In the genomic region with DNA sequence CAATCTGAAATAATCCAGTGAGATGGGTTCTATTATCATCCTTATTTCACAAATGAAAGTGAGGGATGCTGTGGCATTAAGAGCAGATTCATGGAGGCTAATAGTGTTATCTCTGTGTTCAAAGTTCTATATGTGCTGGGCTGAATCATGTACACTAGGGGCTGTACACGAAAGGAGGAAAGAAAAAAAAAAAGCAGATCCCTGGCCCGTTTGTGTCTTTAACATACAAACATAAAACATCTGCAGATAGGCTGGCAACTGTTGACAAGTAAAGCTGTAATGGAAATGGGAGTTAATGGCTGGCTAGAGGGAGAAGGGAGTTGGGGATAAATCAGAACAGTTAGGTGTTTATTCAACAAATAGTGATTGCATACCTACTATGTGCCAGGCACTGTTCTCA, we compare ENCODE assay signal across 37 cellular contexts. TPM values are rescaled to one million over a fixed set of nuclear protein-coding genes. Genes with fewer than 3 reads are reported as not detected.
"Had no signal": no experiment of that assay in that cellular context is flagged by ENCODE, and none has a peak within 500 bp of the region (broad histone marks: within the 10 kb centered on the region; RNA-seq: fewer than 3 reads in every experiment).

No MANE protein-coding gene starts in this region.

- H3K9me3 Mint-ChIP-seq: activated B cell treated with CpG ODN at 0.5 μM for 24 hours; activated CD4-positive, alpha-beta memory T cell treated with anti-CD3 and anti-CD28 coated beads for 36 hours; activated naive CD4-positive, alpha-beta T cell treated with anti-CD3 and anti-CD28 coated beads, Interleukin-2, amount 10 ng/mL, durations not matched to agents 7 days and 5 days; activated naive CD8-positive, alpha-beta T cell treated with anti-CD3 and anti-CD28 coated beads, Interleukin-2, amount 50 U/mL, for 24 hours; activated T-cell treated with anti-CD3 and anti-CD28 coated beads, Interleukin-2, amount 50 U/mL, for 4 hours; brain had no signal

- H3K36me3 ChIP-seq: SJCRH30 had no signal

- H3K27ac Mint-ChIP-seq: activated B cell treated with CpG ODN at 0.5 μM for 24 hours; activated CD4-positive, alpha-beta memory T cell treated with anti-CD3 and anti-CD28 coated beads for 36 hours; activated naive CD4-positive, alpha-beta T cell treated with anti-CD3 and anti-CD28 coated beads, Interleukin-2, amount 10 ng/mL, durations not matched to agents 7 days and 5 days; activated naive CD8-positive, alpha-beta T cell; activated naive CD8-positive, alpha-beta T cell treated with anti-CD3 and anti-CD28 coated beads, Interleukin-2, amount 50 U/mL, for 24 hours had no signal

- H3K36me3 Mint-ChIP-seq: activated CD4-positive, alpha-beta memory T cell treated with anti-CD3 and anti-CD28 coated beads for 36 hours; activated naive CD4-positive, alpha-beta T cell treated with anti-CD3 and anti-CD28 coated beads, Interleukin-2, amount 10 ng/mL, durations not matched to agents 7 days and 5 days; activated naive CD8-positive, alpha-beta T cell; brain had no signal

- DNase-seq: activated B cell treated with CpG ODN at 0.5 μM for 24 hours; activated CD4-positive, alpha-beta memory T cell treated with anti-CD3 and anti-CD28 coated beads for 36 hours; activated CD4-positive, alpha-beta T cell treated with anti-CD3 and anti-CD28 coated beads for 4 hours; activated CD4-positive, alpha-beta T cell treated with anti-CD3 and anti-CD28 coated beads, Interleukin-2, amount 50 U/mL, for 1 hour; activated CD4-positive, CD25-positive, alpha-beta regulatory T cell treated with anti-CD3 and anti-CD28 coated beads, Interleukin-2, amount 50 U/mL, for 72 hours; activated CD8-positive, alpha-beta memory T cell treated with anti-CD3 and anti-CD28 coated beads, Interleukin-2, amount 50 U/mL, for 4 hours; activated effector memory CD4-positive, alpha-beta T cell treated with Interleukin-2 at 50 U/mL for 16 hours; activated naive CD4-positive, alpha-beta T cell treated with anti-CD3 and anti-CD28 coated beads, Interleukin-2, amount 10 ng/mL, durations not matched to agents 7 days and 5 days; activated naive CD8-positive, alpha-beta T cell treated with anti-CD3 and anti-CD28 coated beads, Interleukin-2, amount 50 U/mL, for 24 hours; activated T-cell treated with anti-CD3 and anti-CD28 coated beads for 4 hours; activated T-cell treated with anti-CD3 and anti-CD28 coated beads, Interleukin-2, amount 50 U/mL, for 4 hours; anterior cingulate cortex; caudate nucleus; Karpas-422; KBM-7; MG63; NCI-H1048; NCI-H1105 treated with DMSO at 0.1 percent for 48 hours; NCI-H1436; NCI-H1694; NCI-H1930; NCI-H2081 treated with DMSO at 0.1 percent for 48 hours; NCI-H226; NCI-H446 treated with DMSO at 0.1 percent for 48 hours; NCI-H524; SHP77; SJCRH30; SW 1271; T-helper 1 cell; T-helper 2 cell; T-helper 9 cell had no signal

- H3K9me3 ChIP-seq: MG63, SJCRH30 had no signal

- FAIRE-seq: bronchial epithelial cell had no signal

- H3K27me3 ChIP-seq: MG63, SJCRH30 had no signal

- H3K27ac ChIP-seq: SJCRH30, SK-N-MC, VCaP had no signal

- H3K4me3 Mint-ChIP-seq: activated B cell treated with CpG ODN at 0.5 μM for 24 hours; activated CD4-positive, alpha-beta memory T cell treated with anti-CD3 and anti-CD28 coated beads for 36 hours; activated naive CD4-positive, alpha-beta T cell treated with anti-CD3 and anti-CD28 coated beads, Interleukin-2, amount 10 ng/mL, durations not matched to agents 7 days and 5 days; activated naive CD8-positive, alpha-beta T cell; activated naive CD8-positive, alpha-beta T cell treated with anti-CD3 and anti-CD28 coated beads, Interleukin-2, amount 50 U/mL, for 24 hours; activated T-cell treated with anti-CD3 and anti-CD28 coated beads, Interleukin-2, amount 50 U/mL, for 4 hours had no signal

- H3K4me3 ChIP-seq: MG63, SJCRH30, SK-N-MC had no signal

RNA-seq across cellular contexts. Expression of a gene that starts 3.1 kb away (rescaled TPM):
- total RNA-seq: RPMI7951 had no signal
